In genomic region chr17:30357476-30357875, GRCh38 we compare ENCODE assay signal across 8 cellular contexts. TPM values are rescaled to one million over a fixed set of nuclear protein-coding genes. Genes with fewer than 3 reads are reported as not detected.
"Had no signal": no experiment of that assay in that cellular context is flagged by ENCODE, and none has a peak within 500 bp of the region (broad histone marks: within the 10 kb centered on the region; RNA-seq: fewer than 3 reads in every experiment).

No MANE protein-coding gene starts in this region.

- H2AFZ ChIP-seq: GM23338 had no signal

- H3K4me3 Mint-ChIP-seq: GM23338, H9 had no signal

- H3K27ac Mint-ChIP-seq: GM23338, H9 had no signal

- DNase-seq: H9, HCEC 1CT, IMR-90 had no signal

- ATAC-seq: GM23338, K562 had no signal

- H3K4me2 ChIP-seq: GM23338 had no signal

- H3K4me3 ChIP-seq: GM23338, K562 had no signal

- FAIRE-seq: H1, H54, K562 had no signal

RNA-seq across cellular contexts. Expression of gene TMIGD1, which starts 23.6 kb away (rescaled TPM):
- total RNA-seq: GM23338, H1, H9, HT1080, IMR-90, K562 had no signal
- polyA plus RNA-seq: GM23338, H1, IMR-90, K562 had no signal
